In genomic region chr5:135203593-135204036, GRCh38 we compare ENCODE assay signal across 12 cellular contexts.
DNase-seq lines count a peak whose midpoint lies in the region; ATAC-seq, FAIRE-seq and TF ChIP-seq lines count a peak whose summit lies in the region.
"Had no signal": no experiment of that assay in that cellular context is flagged by ENCODE, and none has a peak within 500 bp of the region (broad histone marks: within the 10 kb centered on the region; RNA-seq: fewer than 3 reads in every experiment).

No MANE protein-coding gene starts in this region.

- H3K27ac ChIP-seq in A549 (no peak overlapping the region), OCI-LY3 (ENCODE audit: low read length) (no peak overlapping the region)

- WGBS in A549 (ENCODE audit: missing lambda C conversion rate), result 49% methylated on average over 4 of the region's 4 CpGs

- H3K79me2 ChIP-seq in OCI-LY3 (ENCODE audit: low read length), result no peaks in the 10 kb centered on the region

- H3K4me1 ChIP-seq in A549 (peaks cover 9% of the 10 kb centered on the region; the same call in 2 of the 3 replicates), OCI-LY3 (ENCODE audit: low read length) (peaks cover 5% of the 10 kb centered on the region; the same call in 1 of the 2 replicates)

- H3K9ac ChIP-seq in OCI-LY3 (ENCODE audit: low read length), result peak overlapping the region; percentile 24; the same call in 1 of the 2 replicates

- H3K4me3 ChIP-seq in A549, result no peak overlapping the region
- H3K4me3 ChIP-seq in OCI-LY3 (ENCODE audit: low read length), result peak overlapping the region; percentile 63
- no peak overlapping the region for H3K4me3 ChIP-seq in epithelial cell of proximal tubule (ENCODE audit: low read depth, low read length)

- H3K4me2 ChIP-seq in A549 (no peak overlapping the region), OCI-LY3 (ENCODE audit: low read length) (peak overlapping the region; percentile 73)

- no peak for TF ChIP-seq POLR2A in A549 (IDR thresholded peaks at IDR 0.05; ENCODE audit: low read length)

- peak; percentile 39 to 70; a peak in 4 of 5 replicates for TF ChIP-seq RAD21 in A549 (conservative IDR thresholded peaks at IDR 0.05 in 1 of 2, IDR thresholded peaks at IDR 0.05 in 1 of 2)

- DNase-seq in A549 (ENCODE audit: low read depth in 1 of 2, low spot score in 1 of 2), result peak in 1 of 2 experiments; percentile 48
- DNase-seq in GM10266 (ENCODE audit: extremely low spot score), result no peak
- DNase-seq in epithelial cell of proximal tubule (ENCODE audit: low read depth), result no peak
- no peak for DNase-seq in activated effector memory CD4-positive, alpha-beta T cell treated with Interleukin-2 at 50 U/mL for 16 hours
- DNase-seq in mesenteric fat pad (ENCODE audit: low spot score), result no peak
- DNase-seq: activated CD4-positive, alpha-beta T cell treated with anti-CD3 and anti-CD28 coated beads, Interleukin-2, amount 10 ng/mL, durations not matched to agents 24 days and 14 days; effector CD4-positive, alpha-beta T cell; nucleus accumbens had no signal

- H3K9me3 ChIP-seq in A549 (peaks cover 31% of the 10 kb centered on the region), OCI-LY3 (ENCODE audit: insufficient read depth, low read length) (peaks cover 6% of the 10 kb centered on the region; the same call in 1 of the 2 replicates)

- POLR2A ChIA-PET in A549 (lab: Yijun Ruan, JAX), result no interaction called here

- TF ChIP-seq CTCF in A549 (IDR thresholded peaks at IDR 0.05) (peak; percentile 30; the same call in 1 of the 3 replicates), GM10266 (IDR thresholded peaks at IDR 0.05; ENCODE audit: control insufficient read depth, insufficient read depth, low read depth, missing control alignments) (peak; percentile 20), OCI-LY3 (IDR thresholded peaks at IDR 0.05; ENCODE audit: low read depth, low read length) (peak; percentile 63), epithelial cell of proximal tubule (conservative IDR thresholded peaks at IDR 0.05; ENCODE audit: low read depth, low read length) (peak; percentile 48)

- peak in 1 of 2 experiments; percentile 67; a peak in 3 of 6 replicates for ATAC-seq in A549
- no peak for ATAC-seq in HG03469 (IDR thresholded peaks at IDR 0.05; ENCODE audit: unreplicated experiment)
- no peak for ATAC-seq in HG03520 (IDR thresholded peaks at IDR 0.05; ENCODE audit: unreplicated experiment)

- peak overlapping the region; percentile 87 for H2AFZ ChIP-seq in OCI-LY3 (ENCODE audit: low read depth, low read length)

- CTCF ChIA-PET in A549 (lab: Yijun Ruan, JAX), result interaction anchor here (0.6 to 1.6 kb wide), 7 partner anchors 9 to 381 kb away, joined by 3 to 5 read pairs (median 3); no protein-coding TSS in a partner anchor

- H4K20me1 ChIP-seq in OCI-LY3 (ENCODE audit: insufficient read depth, low read length), result no peaks in the 10 kb centered on the region

- no peak for FAIRE-seq in A549 (lab: Jason Lieb, UNC)
- FAIRE-seq: GM12892 had no signal

- no peaks in the 10 kb centered on the region for H3K36me3 ChIP-seq in OCI-LY3 (replicated peaks; ENCODE audit: low read depth, low read length)

- TF ChIP-seq EP300 in A549 (IDR thresholded peaks at IDR 0.05), result no peak

- peaks cover 10% of the 10 kb centered on the region; the same call in 1 of the 2 replicates for H3K27me3 ChIP-seq in OCI-LY3 (ENCODE audit: low read depth, low read length)

TF ChIP-seq in A549, 52 proteins besides CTCF, POLR2A, EP300 and RAD21:
- no peak for TF ChIP-seq RCOR1 (IDR thresholded peaks at IDR 0.05; ENCODE audit: low read depth, low read length)
- TF ChIP-seq ZC3H11A (IDR thresholded peaks at IDR 0.05), result no peak
- TF ChIP-seq MAFK (IDR thresholded peaks at IDR 0.05; ENCODE audit: partially characterized antibody), result no peak
- TF ChIP-seq HES2 (IDR thresholded peaks at IDR 0.05), result no peak
- TF ChIP-seq SREBF2 (IDR thresholded peaks at IDR 0.05), result no peak
- no peak for TF ChIP-seq JUN (IDR thresholded peaks at IDR 0.05)
- no peak for TF ChIP-seq RARB (CRISPR knock-in tag; IDR thresholded peaks at IDR 0.05)
- no peak for TF ChIP-seq EHMT2 (IDR thresholded peaks at IDR 0.05; ENCODE audit: low read depth)
- TF ChIP-seq RNF2 (IDR thresholded peaks at IDR 0.05; ENCODE audit: borderline replicate concordance, low read depth), result no peak
- no peak for TF ChIP-seq E2F6 (IDR thresholded peaks at IDR 0.05; ENCODE audit: borderline replicate concordance, low read depth)
- TF ChIP-seq HOXA7 (CRISPR knock-in tag; IDR thresholded peaks at IDR 0.05), result no peak
- no peak for TF ChIP-seq ZFP36 (IDR thresholded peaks at IDR 0.05; ENCODE audit: borderline replicate concordance, partially characterized antibody)
- no peak for TF ChIP-seq ESRRA (IDR thresholded peaks at IDR 0.05; ENCODE audit: borderline replicate concordance, low read length)
- TF ChIP-seq NFE2L2 (conservative IDR thresholded peaks at IDR 0.05; ENCODE audit: low read length), result no peak
- TF ChIP-seq SMC3 (IDR thresholded peaks at IDR 0.05), result no peak
- TF ChIP-seq CHD4 (IDR thresholded peaks at IDR 0.05; ENCODE audit: borderline replicate concordance), result no peak
- TF ChIP-seq FOSB (CRISPR knock-in tag; IDR thresholded peaks at IDR 0.05), result no peak
- TF ChIP-seq REST (IDR thresholded peaks at IDR 0.05), result no peak
